Comparison of ENCODE assay signal across 1 cellular context in genomic region chr2:65275141-65275540, GRCh38.
A peak's percentile ranks its signal among the peaks of the same experiment; 100 is the strongest.
TF ChIP-seq lines count a peak whose summit lies in the region.

No MANE protein-coding gene starts in this region.

TF ChIP-seq in GM12878, 131 proteins besides CTCF, POLR2A, EP300 and RAD21:
- TF ChIP-seq TARDBP (IDR thresholded peaks at IDR 0.05; ENCODE audit: borderline replicate concordance): no peak
- 0 out of 2 replicates have a peak, but pooled peaks have one; percentile 11 for TF ChIP-seq POLR2AphosphoS5 (IDR thresholded peaks at IDR 0.05; ENCODE audit: low read length)
- no peak for TF ChIP-seq TAF1 (IDR thresholded peaks at IDR 0.05; ENCODE audit: borderline replicate concordance, low read depth, low read length)
- no peak for TF ChIP-seq GATAD2B (conservative IDR thresholded peaks at IDR 0.05; ENCODE audit: low read depth)
- TF ChIP-seq, protein P1, sequence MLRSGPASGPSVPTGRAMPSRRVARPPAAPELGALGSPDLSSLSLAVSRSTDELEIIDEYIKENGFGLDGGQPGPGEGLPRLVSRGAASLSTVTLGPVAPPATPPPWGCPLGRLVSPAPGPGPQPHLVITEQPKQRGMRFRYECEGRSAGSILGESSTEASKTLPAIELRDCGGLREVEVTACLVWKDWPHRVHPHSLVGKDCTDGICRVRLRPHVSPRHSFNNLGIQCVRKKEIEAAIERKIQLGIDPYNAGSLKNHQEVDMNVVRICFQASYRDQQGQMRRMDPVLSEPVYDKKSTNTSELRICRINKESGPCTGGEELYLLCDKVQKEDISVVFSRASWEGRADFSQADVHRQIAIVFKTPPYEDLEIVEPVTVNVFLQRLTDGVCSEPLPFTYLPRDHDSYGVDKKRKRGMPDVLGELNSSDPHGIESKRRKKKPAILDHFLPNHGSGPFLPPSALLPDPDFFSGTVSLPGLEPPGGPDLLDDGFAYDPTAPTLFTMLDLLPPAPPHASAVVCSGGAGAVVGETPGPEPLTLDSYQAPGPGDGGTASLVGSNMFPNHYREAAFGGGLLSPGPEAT (IDR thresholded peaks at IDR 0.05; ENCODE audit: low read depth): no peak
- TF ChIP-seq HDGF (IDR thresholded peaks at IDR 0.05): no peak
